22 cellular contexts compared by ENCODE assay signal in the genomic region with DNA sequence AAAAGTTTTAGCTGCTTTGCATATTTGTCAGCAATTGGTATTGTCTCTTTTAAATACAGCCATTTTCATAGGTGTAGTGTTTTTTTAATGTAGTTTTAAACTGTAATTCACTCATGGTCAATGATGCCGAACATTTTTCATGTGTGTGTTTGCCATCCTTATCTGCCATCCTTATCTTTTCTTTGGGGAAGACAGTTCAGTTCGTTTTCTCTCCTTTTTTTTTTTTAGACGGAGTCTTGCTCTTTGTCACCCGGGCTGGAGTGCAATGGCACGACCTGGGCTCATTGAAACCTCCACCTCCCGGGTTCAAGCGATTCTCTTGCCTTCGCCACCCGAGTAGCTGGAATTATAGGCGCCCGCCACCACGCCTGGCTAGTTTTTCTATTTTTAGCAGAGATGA.
"Had no signal": no experiment of that assay in that cellular context is flagged by ENCODE, and none has a peak within 500 bp of the region (broad histone marks: within the 10 kb centered on the region; RNA-seq: fewer than 3 reads in every experiment).

No MANE protein-coding gene starts in this region.

- H3K27ac ChIP-seq: epithelial cell of prostate, esophagus squamous epithelium, gastrocnemius medialis, heart right ventricle, left lung, lower lobe of right lung had no signal

- H3K9me3 ChIP-seq: esophagus squamous epithelium, gastrocnemius medialis, lower lobe of right lung had no signal

- H3K36me3 ChIP-seq: esophagus squamous epithelium, gastrocnemius medialis, heart right ventricle, left lung, lower lobe of right lung had no signal

- H3K27me3 ChIP-seq: esophagus squamous epithelium, gastrocnemius medialis, heart right ventricle, left lung had no signal

- H3K4me1 ChIP-seq: esophagus squamous epithelium, gastrocnemius medialis, heart right ventricle, left lung, lower lobe of right lung had no signal

- H3K4me3 ChIP-seq: esophagus squamous epithelium, gastrocnemius medialis, heart right ventricle, left lung, lower lobe of right lung, mucosa of descending colon had no signal

- DNase-seq: cortex of kidney; effector CD8-positive, alpha-beta T cell; effector memory CD8-positive, alpha-beta T cell; endodermal cell; erythroblast; esophagus squamous epithelium; foreskin fibroblast; foreskin melanocyte; gastrocnemius medialis; glutamatergic neuron; head of caudate nucleus; heart right ventricle; hippocampal formation; left cardiac atrium; left lung; left ventricle myocardium superior; lower lobe of right lung; mesenchymal stem cell; mucosa of descending colon; naive B cell; naive thymus-derived CD8-positive, alpha-beta T cell had no signal
